Comparison of ENCODE assay signal across 1 cellular context in genomic region chr13:20230913-20231838, GRCh38.
TF ChIP-seq lines count a peak whose summit lies in the region.

No MANE protein-coding gene starts in this region.

TF ChIP-seq in IMR-90, 13 proteins besides CTCF, POLR2A, EP300 and RAD21 (continued from another document):
- TF ChIP-seq RFX5 (IDR thresholded peaks at IDR 0.05; ENCODE audit: low read depth, low read length), result no peak
- no peak for TF ChIP-seq BHLHE40 (IDR thresholded peaks at IDR 0.05; ENCODE audit: low read depth, low read length)
- TF ChIP-seq MAZ (IDR thresholded peaks at IDR 0.05; ENCODE audit: borderline replicate concordance, low read depth, low read length), result no peak
- no peak for TF ChIP-seq RCOR1 (IDR thresholded peaks at IDR 0.05; ENCODE audit: insufficient replicate concordance, low read length)
- TF ChIP-seq CHD1 (IDR thresholded peaks at IDR 0.05; ENCODE audit: low read depth, low read length), result no peak
- no peak for TF ChIP-seq FOS (IDR thresholded peaks at IDR 0.05; ENCODE audit: low read depth, low read length)
